20 cellular contexts compared by ENCODE assay signal in genomic region chr14:84403585-84403984, GRCh38.
A peak's percentile ranks its signal among the peaks of the same experiment; 100 is the strongest.
DNase-seq lines count a peak whose midpoint lies in the region; ATAC-seq and TF ChIP-seq lines count a peak whose summit lies in the region.
"Had no signal": no experiment of that assay in that cellular context is flagged by ENCODE, and none has a peak within 500 bp of the region (broad histone marks: within the 10 kb centered on the region; RNA-seq: fewer than 3 reads in every experiment).

No MANE protein-coding gene starts in this region.

- 55 to 80% (median 80%) methylated on average over 2 of the region's 2 CpGs for WGBS in heart left ventricle, 4 donors

- intact Hi-C loops in Right ventricle myocardium superior (cut with DNase I) (no loop called here), heart left ventricle (cut with DNase I) (no loop called here)

- no peak for ATAC-seq in HG02840 (IDR thresholded peaks at IDR 0.05; ENCODE audit: low FRiP score, unreplicated experiment)
- ATAC-seq in HG03097 (IDR thresholded peaks at IDR 0.05; ENCODE audit: low FRiP score, unreplicated experiment), result no peak
- ATAC-seq in Right ventricle myocardium superior (ENCODE audit: poor library complexity), result no peak
- ATAC-seq in heart left ventricle, result no peak
- ATAC-seq: mucosa of descending colon had no signal

- H3K27me3 ChIP-seq in heart left ventricle, result no peaks in the 10 kb centered on the region

- no peak overlapping the region for H3K27ac ChIP-seq in heart left ventricle
- H3K27ac ChIP-seq: epithelial cell of prostate, KMS-11, SK-N-MC had no signal

- H3K4me1 ChIP-seq in heart left ventricle, result no peaks in the 10 kb centered on the region

- H3K4me3 ChIP-seq in retinal pigment epithelial cell (ENCODE audit: low read length) (no peak overlapping the region), heart left ventricle (no peak overlapping the region)
- H3K4me3 ChIP-seq: mucosa of descending colon, SK-N-MC had no signal

- TF ChIP-seq CTCF in retinal pigment epithelial cell (conservative IDR thresholded peaks at IDR 0.05; ENCODE audit: low read depth, low read length) (no peak), heart left ventricle (IDR thresholded peaks at IDR 0.05) (no peak)

- no peak for TF ChIP-seq POLR2A in heart left ventricle (IDR thresholded peaks at IDR 0.05)

- peaks cover 0 to 3% (median 0%) of the 10 kb centered on the region in 12 donors for H3K9me3 ChIP-seq in heart left ventricle

- peak; percentile 26 for DNase-seq in HK-2 (ENCODE audit: unreplicated experiment)
- DNase-seq in NCI-H748 treated with DMSO at 0.1 percent for 48 hours (lab: John Stamatoyannopoulos, UW), result peak; percentile 89
- peak; percentile 77 for DNase-seq in islet precursor cell
- DNase-seq in retinal pigment epithelial cell (ENCODE audit: low read depth), result peak; percentile 57
- DNase-seq in Right ventricle myocardium superior, result no peak
- no peak for DNase-seq in heart left ventricle
- DNase-seq: activated CD4-positive, alpha-beta T cell treated with anti-CD3 and anti-CD28 coated beads for 48 hours; activated CD8-positive, alpha-beta memory T cell treated with anti-CD3 and anti-CD28 coated beads, Interleukin-2, amount 50 U/mL, for 4 hours; activated gamma-delta T cell treated with Interleukin-2 at 50 U/mL for 16 hours; cortex of kidney; mucosa of descending colon; NCI-H1436; NCI-H446 treated with DMSO at 0.1 percent for 48 hours; small intestine; T-helper 9 cell had no signal

- H3K36me3 ChIP-seq in heart left ventricle, result no peaks in the 10 kb centered on the region

Comparison
In these comparisons a context has a peak if more than half of its experiments do, and no peak if none do; other contexts are left out.
1. DNase-seq: peak in HK-2 (single experiment), NCI-H748 treated with DMSO at 0.1 percent for 48 hours (single experiment), islet precursor cell (single experiment) and retinal pigment epithelial cell (single experiment); none in Right ventricle myocardium superior (single experiment) and heart left ventricle (0 of 5).